In the genomic region with DNA sequence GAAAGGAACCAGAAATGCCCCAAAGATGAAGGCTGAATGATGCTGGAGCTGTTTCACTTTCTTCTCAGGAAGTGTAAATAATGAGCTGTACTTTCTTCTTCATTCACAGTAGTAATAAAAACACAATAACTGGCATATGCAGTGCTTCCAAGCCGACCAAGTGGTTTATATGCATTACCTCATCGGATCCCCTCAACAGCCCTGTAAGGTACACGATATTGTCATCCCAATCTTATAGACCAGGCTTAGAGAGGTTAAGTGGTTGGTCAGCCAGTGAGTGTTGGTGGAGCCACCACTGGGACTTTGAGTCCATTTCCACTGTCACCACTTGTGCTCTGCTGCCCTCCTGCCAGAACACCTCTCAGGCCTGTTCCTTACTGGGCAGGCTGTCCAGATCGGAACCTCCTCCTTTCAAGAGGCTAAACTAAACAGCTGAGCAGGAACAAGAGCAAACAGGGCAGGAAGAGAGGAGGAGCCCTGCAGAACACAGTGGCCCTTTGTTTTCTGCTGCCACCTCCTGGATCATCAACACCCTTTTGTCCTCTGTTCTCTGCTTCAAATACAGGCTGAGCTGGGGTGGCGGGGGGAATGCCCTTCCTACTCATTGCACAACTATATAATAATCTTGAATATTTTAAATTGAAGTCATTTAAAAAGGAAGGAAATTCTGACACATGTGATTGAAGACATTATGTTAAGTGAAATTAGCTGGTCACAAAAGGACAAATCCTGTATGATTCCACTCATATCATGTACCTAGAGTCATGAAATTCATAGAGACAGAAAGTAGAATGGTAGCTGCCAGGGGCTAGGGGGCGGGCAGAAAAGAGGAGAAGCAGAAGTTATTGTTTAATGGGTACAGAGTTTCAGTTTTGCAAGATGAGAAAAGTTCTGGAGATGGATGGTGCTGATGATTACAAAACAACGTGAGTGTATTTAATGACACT, we compare ENCODE assay signal across 8 cellular contexts.
DNase-seq lines count a peak whose midpoint lies in the region; TF ChIP-seq lines count a peak whose summit lies in the region.

No MANE protein-coding gene starts in this region.

- no peak overlapping the region for H3K23ac ChIP-seq in H9 (ENCODE audit: insufficient read length, low read depth, low read length)

- H3K14ac ChIP-seq in H9 (ENCODE audit: insufficient read depth, low read length): no peak overlapping the region

- no peak overlapping the region for H2AK5ac ChIP-seq in H9 (ENCODE audit: insufficient read length, low read length)

- no peak overlapping the region for H3T11ph ChIP-seq in H9 (ENCODE audit: low read length)

- WGBS in H9 (ENCODE audit: extremely low coverage, insufficient read length, low lambda C conversion rate): no CpG with 5 or more reads among the region's 7 CpGs

- intact Hi-C loops in dendritic cell treated with granulocyte-macrophage colony-stimulating factor and Interleukin-4, amounts not matched to agents 40 ng/mL and 50 ng/mL, for 4 days (cut with micrococcal nuclease): loop anchor here (1.0 to 10.0 kb wide), 2 partner anchors 64 to 154 kb away; no protein-coding TSS in a partner anchor
- intact Hi-C loops in posterior vena cava (cut with DNase I): no loop called here

- H3K27me3 Mint-ChIP-seq in H9 (ENCODE audit: low read depth): peaks cover 16% of the 10 kb centered on the region
- H3K27me3 Mint-ChIP-seq in T-helper 1 cell treated with Interleukin-12 subunit alpha and Interleukin-12 subunit beta and Interleukin-4 antibody, amounts not matched to agents 30 μg/mL and 1 μg/mL, for 36 hours (ENCODE audit: low read depth): peaks cover 3% of the 10 kb centered on the region
- peaks cover 19% of the 10 kb centered on the region for H3K27me3 Mint-ChIP-seq in dendritic cell treated with granulocyte-macrophage colony-stimulating factor and Interleukin-4, amounts not matched to agents 40 ng/mL and 50 ng/mL, for 4 days

- no peak overlapping the region for H2BK12ac ChIP-seq in H9 (ENCODE audit: insufficient read length, low read depth, low read length)

- H3K36me3 Mint-ChIP-seq in H9 (ENCODE audit: insufficient read depth in 1 of 3, low read depth in 3 of 3): peaks cover 0 to 6% (median 0%) of the 10 kb centered on the region in 3 experiments; a peak in 4 of 7 replicates
- H3K36me3 Mint-ChIP-seq in T-helper 1 cell treated with Interleukin-12 subunit alpha and Interleukin-12 subunit beta and Interleukin-4 antibody, amounts not matched to agents 30 μg/mL and 1 μg/mL, for 36 hours (ENCODE audit: low read depth): no peaks in the 10 kb centered on the region
- H3K36me3 Mint-ChIP-seq in dendritic cell treated with granulocyte-macrophage colony-stimulating factor and Interleukin-4, amounts not matched to agents 40 ng/mL and 50 ng/mL, for 4 days (ENCODE audit: low read depth): no peaks in the 10 kb centered on the region

- H3K4me1 ChIP-seq in H9 (ENCODE audit: insufficient read depth, low read length): peaks cover 9% of the 10 kb centered on the region; the same call in 1 of the 2 replicates

- no peak overlapping the region for H3K27ac ChIP-seq in H9 (ENCODE audit: insufficient read length, low read depth, low read length)

- no peaks in the 10 kb centered on the region for H3K9me3 ChIP-seq in H9 (ENCODE audit: control insufficient read depth, low read depth, low read length)

- no peak overlapping the region for H3K4me2 ChIP-seq in H9 (ENCODE audit: insufficient read depth, insufficient read length, low read length)

- no peak overlapping the region for H3K56ac ChIP-seq in H9 (ENCODE audit: insufficient read length, low read depth, low read length)

- H2BK5ac ChIP-seq in H9 (ENCODE audit: insufficient read length, low read length): no peak overlapping the region

- H3K9ac ChIP-seq in H9 (ENCODE audit: extremely low read depth, insufficient read length, low read length): no peak overlapping the region

- no peak overlapping the region for H4K8ac ChIP-seq in H9 (replicated peaks; ENCODE audit: insufficient read length, low read depth, low read length)

- no peak overlapping the region for H4K5ac ChIP-seq in H9 (ENCODE audit: insufficient read length, low read depth, low read length)

- no peak overlapping the region for H3K18ac ChIP-seq in H9 (ENCODE audit: insufficient read length, low read depth, low read length)

- no peaks in the 10 kb centered on the region for H3K27me3 ChIP-seq in H9 (ENCODE audit: insufficient read depth, low read length)

- H3K4ac ChIP-seq in H9 (ENCODE audit: low read depth, low read length): no peak overlapping the region

- H3K4me1 Mint-ChIP-seq in H9: peaks cover 18 to 23% of the 10 kb centered on the region in 2 experiments
- peaks cover 29% of the 10 kb centered on the region for H3K4me1 Mint-ChIP-seq in T-helper 1 cell treated with Interleukin-12 subunit alpha and Interleukin-12 subunit beta and Interleukin-4 antibody, amounts not matched to agents 30 μg/mL and 1 μg/mL, for 36 hours (ENCODE audit: low read depth)
- peaks cover 50% of the 10 kb centered on the region for H3K4me1 Mint-ChIP-seq in dendritic cell treated with granulocyte-macrophage colony-stimulating factor and Interleukin-4, amounts not matched to agents 40 ng/mL and 50 ng/mL, for 4 days (ENCODE audit: low read depth)

- peak overlapping the region in 1 of 3 experiments; percentile 57; a peak in 1 of 7 replicates for H3K27ac Mint-ChIP-seq in H9
- no peak overlapping the region for H3K27ac Mint-ChIP-seq in T-helper 1 cell treated with Interleukin-12 subunit alpha and Interleukin-12 subunit beta and Interleukin-4 antibody, amounts not matched to agents 30 μg/mL and 1 μg/mL, for 36 hours
- peak overlapping the region; percentile 56 for H3K27ac Mint-ChIP-seq in dendritic cell treated with granulocyte-macrophage colony-stimulating factor and Interleukin-4, amounts not matched to agents 40 ng/mL and 50 ng/mL, for 4 days

- H4K91ac ChIP-seq in H9 (ENCODE audit: insufficient read length, low read depth, low read length): no peak overlapping the region

- no peak overlapping the region; a peak in 1 of 5 replicates for H3K4me3 Mint-ChIP-seq in H9
- peak overlapping the region; percentile 50 for H3K4me3 Mint-ChIP-seq in T-helper 1 cell treated with Interleukin-12 subunit alpha and Interleukin-12 subunit beta and Interleukin-4 antibody, amounts not matched to agents 30 μg/mL and 1 μg/mL, for 36 hours
- H3K4me3 Mint-ChIP-seq in dendritic cell treated with granulocyte-macrophage colony-stimulating factor and Interleukin-4, amounts not matched to agents 40 ng/mL and 50 ng/mL, for 4 days: peak overlapping the region; percentile 9

- H2BK20ac ChIP-seq in H9 (ENCODE audit: low read depth, low read length, poor library complexity, severe bottlenecking): no peak overlapping the region

- H3K79me2 ChIP-seq in H9 (ENCODE audit: insufficient read depth, low read length): no peaks in the 10 kb centered on the region

- H3K79me1 ChIP-seq in H9 (ENCODE audit: insufficient read depth, low read depth, low read length, poor library complexity, severe bottlenecking): no peaks in the 10 kb centered on the region

- H2BK15ac ChIP-seq in H9 (ENCODE audit: low read depth, low read length): no peak overlapping the region

- H3K9me3 Mint-ChIP-seq in H9: peaks cover 67 to 68% of the 10 kb centered on the region in 2 experiments
- H3K9me3 Mint-ChIP-seq in T-helper 1 cell treated with Interleukin-12 subunit alpha and Interleukin-12 subunit beta and Interleukin-4 antibody, amounts not matched to agents 30 μg/mL and 1 μg/mL, for 36 hours: no peaks in the 10 kb centered on the region
- H3K9me3 Mint-ChIP-seq in dendritic cell treated with granulocyte-macrophage colony-stimulating factor and Interleukin-4, amounts not matched to agents 40 ng/mL and 50 ng/mL, for 4 days: no peaks in the 10 kb centered on the region

- no peak overlapping the region for H2BK120ac ChIP-seq in H9 (ENCODE audit: low read depth, low read length, poor library complexity, severe bottlenecking)

- H4K20me1 ChIP-seq in H9 (ENCODE audit: control insufficient read depth, insufficient read depth, insufficient read length): no peaks in the 10 kb centered on the region

- H2AFZ ChIP-seq in H9 (ENCODE audit: low read length): no peak overlapping the region

- TF ChIP-seq CTCF in H9 (conservative IDR thresholded peaks at IDR 0.05): peak; percentile 47; the same call in 2 of the 3 replicates

- H3K23me2 ChIP-seq in H9 (ENCODE audit: insufficient read length, low read depth, low read length, poor library complexity, severe bottlenecking): no peaks in the 10 kb centered on the region

- DNase-seq in GDM1 (lab: John Stamatoyannopoulos, UW): peak; percentile 53
- peak; percentile 76 for DNase-seq in H9
- peak; percentile 67 for DNase-seq in NCI-H146 (lab: John Stamatoyannopoulos, UW)
- peak; percentile 47 to 53 for DNase-seq in lung microvascular endothelial cell (ENCODE audit: low read depth in 2 of 2)
- peak; percentile 82 for DNase-seq in superior temporal gyrus (ENCODE audit: extremely low spot score)
- no peak for DNase-seq in posterior vena cava (ENCODE audit: low spot score)

Comparison
In these comparisons a context has a peak if more than half of its experiments do, and no peak if none do; other contexts are left out.
1. H3K4me3 Mint-ChIP-seq: peak in T-helper 1 cell treated with Interleukin-12 subunit alpha and Interleukin-12 subunit beta and Interleukin-4 antibody, amounts not matched to agents 30 μg/mL and 1 μg/mL, for 36 hours (single experiment) and dendritic cell treated with granulocyte-macrophage colony-stimulating factor and Interleukin-4, amounts not matched to agents 40 ng/mL and 50 ng/mL, for 4 days (single experiment); none in H9 (0 of 2).